In the genomic region with DNA sequence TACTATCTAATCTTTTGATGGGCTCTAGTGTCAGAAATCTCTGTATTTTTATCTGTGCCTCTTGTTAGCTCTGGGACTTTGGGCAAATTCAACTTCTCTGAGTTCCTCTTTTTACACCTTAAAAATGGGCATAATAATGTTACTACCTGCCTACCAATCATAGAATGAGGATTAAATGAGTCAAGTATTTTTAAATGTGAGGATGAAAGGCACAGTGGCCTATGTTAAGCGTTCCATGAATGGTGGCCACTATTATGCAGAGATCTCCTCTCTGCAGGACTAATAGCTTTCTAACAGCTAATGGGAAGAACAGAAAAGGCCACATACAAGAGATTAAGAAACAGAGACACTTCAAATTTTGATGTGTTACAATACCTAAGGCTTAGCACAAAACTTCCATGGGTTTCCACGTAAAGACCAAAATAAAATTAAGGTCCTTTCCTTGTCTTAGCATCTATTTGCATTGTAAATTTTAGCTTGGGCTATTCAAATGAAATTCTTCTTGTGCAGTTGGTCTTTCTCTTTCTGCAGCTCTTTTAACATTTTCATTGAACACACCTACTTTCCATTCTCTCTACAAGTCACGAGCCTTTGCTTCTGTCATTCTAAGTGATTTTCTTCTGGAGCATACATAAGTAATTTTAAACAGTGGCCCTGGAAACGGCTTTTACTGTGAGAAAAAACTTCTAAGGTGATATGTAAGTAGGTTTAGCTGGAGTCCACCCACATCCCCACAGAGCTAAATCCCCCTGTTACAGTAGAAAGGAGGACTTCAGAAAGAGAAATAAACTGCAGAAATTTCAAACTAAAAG, we compare ENCODE assay signal across 17 cellular contexts.
"Had no signal": no experiment of that assay in that cellular context is flagged by ENCODE, and none has a peak within 500 bp of the region (broad histone marks: within the 10 kb centered on the region; RNA-seq: fewer than 3 reads in every experiment).

No MANE protein-coding gene starts in this region.

- H3K27me3 Mint-ChIP-seq: activated CD4-positive, alpha-beta T cell treated with anti-CD3 and anti-CD28 coated beads, Interleukin-2, amount 10 ng/mL, durations not matched to agents 24 days and 14 days; stimulated activated memory B cell treated with anti-CD40 and anti-IgM and Interleukin-4, amounts not matched to agents 10 μg/mL and 1 μg/mL and 100 μg/mL, for 72 hours had no signal

- ATAC-seq: activated CD8-positive, alpha-beta T cell treated with anti-CD3 and anti-CD28 coated beads, Interleukin-2, amount 10 ng/mL, durations not matched to agents 7 days and 5 days; heart right ventricle; natural killer cell treated with Interleukin-12 subunit alpha and Interleukin-12 subunit beta and Interleukin-15 and Interleukin-18, amount 100 ng/mL, for 72 hours; stimulated activated memory B cell treated with anti-CD40 and anti-IgM and Interleukin-4, amounts not matched to agents 10 μg/mL and 1 μg/mL and 100 μg/mL, for 72 hours; upper lobe of right lung had no signal

- H3K27ac Mint-ChIP-seq: activated CD4-positive, alpha-beta T cell treated with anti-CD3 and anti-CD28 coated beads, Interleukin-2, amount 10 ng/mL, durations not matched to agents 24 days and 14 days; activated CD8-positive, alpha-beta T cell treated with anti-CD3 and anti-CD28 coated beads, Interleukin-2, amount 10 ng/mL, durations not matched to agents 7 days and 5 days; activated naive CD4-positive, alpha-beta T cell treated with anti-CD3 and anti-CD28 coated beads for 36 hours; activated T-cell treated with anti-CD3 and anti-CD28 coated beads, Interleukin-2, amount 50 U/mL, for 24 hours; mesothelial cell of epicardium; natural killer cell treated with Interleukin-12 subunit alpha and Interleukin-12 subunit beta and Interleukin-15 and Interleukin-18, amount 100 ng/mL, for 72 hours; stimulated activated memory B cell treated with anti-CD40 and anti-IgM and Interleukin-4, amounts not matched to agents 10 μg/mL and 1 μg/mL and 100 μg/mL, for 72 hours had no signal

- H3K27me3 ChIP-seq: brain microvascular endothelial cell, esophagus squamous epithelium, sigmoid colon, upper lobe of right lung had no signal

- H3K4me3 Mint-ChIP-seq: activated CD4-positive, alpha-beta T cell treated with anti-CD3 and anti-CD28 coated beads, Interleukin-2, amount 10 ng/mL, durations not matched to agents 24 days and 14 days; activated CD8-positive, alpha-beta T cell treated with anti-CD3 and anti-CD28 coated beads, Interleukin-2, amount 10 ng/mL, durations not matched to agents 7 days and 5 days; activated naive CD4-positive, alpha-beta T cell treated with anti-CD3 and anti-CD28 coated beads for 36 hours; activated T-cell treated with anti-CD3 and anti-CD28 coated beads, Interleukin-2, amount 50 U/mL, for 24 hours; mesothelial cell of epicardium; natural killer cell treated with Interleukin-12 subunit alpha and Interleukin-12 subunit beta and Interleukin-15 and Interleukin-18, amount 100 ng/mL, for 72 hours; stimulated activated memory B cell treated with anti-CD40 and anti-IgM and Interleukin-4, amounts not matched to agents 10 μg/mL and 1 μg/mL and 100 μg/mL, for 72 hours had no signal

- H3K9me3 Mint-ChIP-seq: activated CD4-positive, alpha-beta T cell treated with anti-CD3 and anti-CD28 coated beads, Interleukin-2, amount 10 ng/mL, durations not matched to agents 24 days and 14 days; activated naive CD4-positive, alpha-beta T cell treated with anti-CD3 and anti-CD28 coated beads for 36 hours; activated T-cell treated with anti-CD3 and anti-CD28 coated beads, Interleukin-2, amount 50 U/mL, for 24 hours had no signal

- H3K27ac ChIP-seq: brain microvascular endothelial cell, esophagus squamous epithelium, heart right ventricle, sigmoid colon, thoracic aorta, upper lobe of right lung had no signal

- H3K9me3 ChIP-seq: esophagus squamous epithelium, sigmoid colon, thoracic aorta, upper lobe of right lung had no signal

- H3K4me1 Mint-ChIP-seq: activated CD4-positive, alpha-beta T cell treated with anti-CD3 and anti-CD28 coated beads, Interleukin-2, amount 10 ng/mL, durations not matched to agents 24 days and 14 days; mesothelial cell of epicardium; stimulated activated memory B cell treated with anti-CD40 and anti-IgM and Interleukin-4, amounts not matched to agents 10 μg/mL and 1 μg/mL and 100 μg/mL, for 72 hours had no signal

- H3K36me3 Mint-ChIP-seq: mesothelial cell of epicardium; natural killer cell treated with Interleukin-12 subunit alpha and Interleukin-12 subunit beta and Interleukin-15 and Interleukin-18, amount 100 ng/mL, for 72 hours; stimulated activated memory B cell treated with anti-CD40 and anti-IgM and Interleukin-4, amounts not matched to agents 10 μg/mL and 1 μg/mL and 100 μg/mL, for 72 hours had no signal

- H3K4me1 ChIP-seq: heart right ventricle, sigmoid colon, upper lobe of right lung had no signal

- H3K36me3 ChIP-seq: brain microvascular endothelial cell, esophagus squamous epithelium, heart right ventricle, sigmoid colon, thoracic aorta, upper lobe of right lung had no signal

- DNase-seq: activated CD4-positive, alpha-beta T cell treated with anti-CD3 and anti-CD28 coated beads, Interleukin-2, amount 10 ng/mL, durations not matched to agents 24 days and 14 days; activated CD8-positive, alpha-beta T cell treated with anti-CD3 and anti-CD28 coated beads, Interleukin-2, amount 10 ng/mL, durations not matched to agents 7 days and 5 days; activated naive CD4-positive, alpha-beta T cell treated with anti-CD3 and anti-CD28 coated beads for 36 hours; activated T-cell treated with anti-CD3 and anti-CD28 coated beads, Interleukin-2, amount 50 U/mL, for 24 hours; brain microvascular endothelial cell; effector CD8-positive, alpha-beta T cell; esophagus squamous epithelium; heart right ventricle; sigmoid colon; stimulated activated CD4-positive, alpha-beta T cell treated with anti-CD3 and anti-CD28 coated beads, Interleukin-4, amount 100 ng/mL, for 4 hours; upper lobe of right lung had no signal

- FAIRE-seq: keratinocyte had no signal

- H3K4me3 ChIP-seq: esophagus squamous epithelium, heart right ventricle, lung, sigmoid colon, thoracic aorta, upper lobe of right lung had no signal
